ENCODE assay signal across 1 cellular context in genomic region chr11:86108890-86109638, GRCh38.
A peak's percentile ranks its signal among the peaks of the same experiment; 100 is the strongest.
TF ChIP-seq lines count a peak whose summit lies in the region.

No MANE protein-coding gene starts in this region.

TF ChIP-seq in K562, 482 proteins besides CTCF, POLR2A, EP300 and RAD21 (continued from another document and continues in another):
- TF ChIP-seq ZNF318 (IDR thresholded peaks at IDR 0.05; ENCODE audit: borderline replicate concordance in 1 of 2, low read depth in 1 of 2) (no peak), XRCC4 (IDR thresholded peaks at IDR 0.05; ENCODE audit: extremely low read depth, insufficient read depth, insufficient read length) (no peak), TFAP4 (CRISPR knock-in tag; IDR thresholded peaks at IDR 0.05; ENCODE audit: borderline replicate concordance) (peak; percentile 49; the same call in 1 of the 2 replicates), EWSR1 (IDR thresholded peaks at IDR 0.05; ENCODE audit: borderline replicate concordance, low read depth, partially characterized antibody) (no peak), ZNF217 (CRISPR knock-in tag; IDR thresholded peaks at IDR 0.05) (no peak), MYNN (IDR thresholded peaks at IDR 0.05) (no peak), MYNN (CRISPR knock-in tag; IDR thresholded peaks at IDR 0.05) (no peak), RB1 (IDR thresholded peaks at IDR 0.05; ENCODE audit: low read depth) (no peak), CHD2 (IDR thresholded peaks at IDR 0.05; ENCODE audit: low read depth, low read length) (peak; percentile 90), CREM (IDR thresholded peaks at IDR 0.05; ENCODE audit: low read depth) (no peak), TAF9B (IDR thresholded peaks at IDR 0.05; ENCODE audit: partially characterized antibody) (peak; percentile 17), MCM3 (IDR thresholded peaks at IDR 0.05) (no peak), NFIC (IDR thresholded peaks at IDR 0.05) (no peak; the same call in 1 of the 2 replicates), NR4A1 (CRISPR knock-in tag; IDR thresholded peaks at IDR 0.05) (no peak), NR4A1 (tag; IDR thresholded peaks at IDR 0.05) (no peak), GTF2B (IDR thresholded peaks at IDR 0.05; ENCODE audit: extremely low read depth, insufficient read length) (no peak), ZBTB49 (CRISPR knock-in tag; IDR thresholded peaks at IDR 0.05; ENCODE audit: borderline replicate concordance) (no peak), RERE (CRISPR knock-in tag; IDR thresholded peaks at IDR 0.05; ENCODE audit: borderline replicate concordance) (no peak), SFPQ (IDR thresholded peaks at IDR 0.05; ENCODE audit: low read depth, low read length) (no peak), ZNF431 (CRISPR knock-in tag; IDR thresholded peaks at IDR 0.05) (peak; percentile 99), NFE2 (IDR thresholded peaks at IDR 0.05; ENCODE audit: low read depth) (no peak), THAP7 (CRISPR knock-in tag; IDR thresholded peaks at IDR 0.05) (no peak), ZNF165 (CRISPR knock-in tag; IDR thresholded peaks at IDR 0.05; ENCODE audit: borderline replicate concordance) (no peak), KLF6 (CRISPR knock-in tag; IDR thresholded peaks at IDR 0.05; ENCODE audit: borderline replicate concordance) (no peak), ZBTB7A (IDR thresholded peaks at IDR 0.05; ENCODE audit: borderline replicate concordance, control insufficient read depth, low read depth, low read length) (no peak), ZKSCAN1 (IDR thresholded peaks at IDR 0.05; ENCODE audit: low read depth, low read length) (no peak), ZNF282 (CRISPR knock-in tag; IDR thresholded peaks at IDR 0.05) (no peak), MED1 (CRISPR knock-in tag; IDR thresholded peaks at IDR 0.05; ENCODE audit: borderline replicate concordance) (no peak), MITF (IDR thresholded peaks at IDR 0.05) (no peak), SMC3 (conservative IDR thresholded peaks at IDR 0.05; ENCODE audit: insufficient read depth, low read depth, low read length) (no peak), ZFP36 (IDR thresholded peaks at IDR 0.05; ENCODE audit: low read depth, low read length, partially characterized antibody) (peak; percentile 19), KLF10 (CRISPR knock-in tag; IDR thresholded peaks at IDR 0.05) (no peak), ZBTB33 (CRISPR knock-in tag; IDR thresholded peaks at IDR 0.05) (no peak)
